Comparison of ENCODE assay signal across 8 cellular contexts in the genomic region with DNA sequence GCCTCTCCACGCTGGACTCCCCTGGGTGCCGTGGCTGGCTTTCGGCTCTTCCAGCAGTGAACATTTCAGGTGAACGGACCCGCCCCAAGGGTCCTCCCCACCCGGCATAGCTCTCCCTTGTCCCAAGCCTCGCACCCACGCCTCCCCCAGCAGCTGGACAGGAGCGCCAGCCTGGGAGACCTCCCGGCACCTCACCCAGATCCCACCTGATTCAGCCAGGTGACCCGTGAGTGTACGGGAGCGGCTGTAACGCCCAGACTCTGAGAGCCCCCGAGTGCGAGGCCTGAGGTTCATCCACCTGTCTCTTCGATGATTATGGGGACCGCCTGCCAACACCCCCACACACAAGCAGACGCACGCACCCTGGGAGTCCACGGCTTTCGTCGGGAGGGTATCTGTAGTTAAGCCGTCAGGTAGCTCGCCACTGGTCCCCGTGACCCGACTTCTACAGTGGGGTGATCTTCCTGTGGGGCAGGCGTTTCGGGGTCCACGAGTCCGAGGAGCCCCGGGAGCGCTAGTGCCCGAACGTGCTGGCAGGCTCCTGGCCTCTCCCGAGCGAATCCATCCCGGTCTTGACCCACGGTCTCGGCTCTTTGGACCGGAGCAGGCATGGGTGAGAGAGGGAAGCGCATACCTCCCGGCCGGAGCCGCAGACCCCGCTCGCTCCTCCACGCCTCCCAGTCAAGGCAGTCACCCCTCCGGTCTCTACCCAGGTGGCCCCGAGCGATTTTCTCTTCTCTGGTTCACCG. TPM values are rescaled to one million over a fixed set of nuclear protein-coding genes. Genes with fewer than 3 reads are reported as not detected.
DNase-seq lines count a peak whose midpoint lies in the region; ATAC-seq and TF ChIP-seq lines count a peak whose summit lies in the region.

No MANE protein-coding gene starts in this region.

- POLR2A ChIA-PET in naive thymus-derived CD8-positive, alpha-beta T cell (lab: Charles Lee): interaction anchor here (0.8 to 13.1 kb wide), 19 partner anchors 13 to 387 kb away, joined by 3 to 286 read pairs (median 10); partner anchors contain the start of genes RACK1, TRIM41, TRIM52 and TRIM7

- no peaks in the 10 kb centered on the region for H3K9me3 Mint-ChIP-seq in chondrocyte (ENCODE audit: low read depth)
- H3K9me3 Mint-ChIP-seq in naive thymus-derived CD8-positive, alpha-beta T cell: peaks cover 0 to 16% (median 0%) of the 10 kb centered on the region in 9 donors

- H3K27me3 Mint-ChIP-seq in chondrocyte (ENCODE audit: low read depth): no peaks in the 10 kb centered on the region
- peaks cover 0 to 15% (median 0%) of the 10 kb centered on the region in 5 donors for H3K27me3 Mint-ChIP-seq in naive thymus-derived CD8-positive, alpha-beta T cell

- TF ChIP-seq CTCF in chondrocyte (IDR thresholded peaks at IDR 0.05): no peak

- peak overlapping the region; percentile 65 for H3K27ac Mint-ChIP-seq in chondrocyte (ENCODE audit: unreplicated experiment)
- peak overlapping the region; percentile 90 to 100 (median 96) for H3K27ac Mint-ChIP-seq in naive thymus-derived CD8-positive, alpha-beta T cell

- DNase-seq in Caki2 (ENCODE audit: low read depth) (peak; percentile 35), RPMI8226 (peak; percentile 44), chondrocyte (ENCODE audit: low spot score) (no peak), DMS114 treated with DMSO at 0.1 percent for 48 hours (lab: John Stamatoyannopoulos, UW; ENCODE audit: unreplicated experiment) (no peak), UCSD-AML1 (lab: John Stamatoyannopoulos, UW; ENCODE audit: unreplicated experiment) (no peak)
- DNase-seq in naive thymus-derived CD8-positive, alpha-beta T cell: peak in 7 of 10 donors; percentile 24 to 72 (median 53)

- H3K4me1 Mint-ChIP-seq in chondrocyte (ENCODE audit: low read depth): peaks cover 24% of the 10 kb centered on the region
- H3K4me1 Mint-ChIP-seq in naive thymus-derived CD8-positive, alpha-beta T cell: peaks cover 24 to 48% (median 41%) of the 10 kb centered on the region in 4 donors

- peak overlapping the region; percentile 93 for H3K4me3 Mint-ChIP-seq in chondrocyte (ENCODE audit: unreplicated experiment)
- peak overlapping the region; percentile 92 to 98 (median 98) for H3K4me3 Mint-ChIP-seq in naive thymus-derived CD8-positive, alpha-beta T cell

- ATAC-seq in naive thymus-derived CD8-positive, alpha-beta T cell: peak; percentile 14 to 16
- no peak for ATAC-seq in GM19467 (IDR thresholded peaks at IDR 0.05; ENCODE audit: unreplicated experiment)
- ATAC-seq in GM21576 (IDR thresholded peaks at IDR 0.05; ENCODE audit: unreplicated experiment): no peak

- no peaks in the 10 kb centered on the region for H3K36me3 Mint-ChIP-seq in chondrocyte (ENCODE audit: low read depth)
- H3K36me3 Mint-ChIP-seq in naive thymus-derived CD8-positive, alpha-beta T cell: peaks cover 0 to 10% (median 6%) of the 10 kb centered on the region in 3 donors

- in situ Hi-C loops in Caki2 (cut with HindIII; ENCODE audit: low pct_unique_long_range_greater_than_20kb, low sequenced_read_pairs): no loop called here

RNA-seq across cellular contexts. Expression of gene TRIM7, which starts 14.9 kb away (rescaled TPM):
- total RNA-seq in Caki2 (2014; rRNA removed; shearing (Covaris generic); ENCODE audit: low replicate concordance): 56.2 and 62.2 TPM in 2 replicates
- total RNA-seq in chondrocyte: 4.2 to 8.1 TPM (median 5.7 TPM) in 3 replicates
- total RNA-seq in naive thymus-derived CD8-positive, alpha-beta T cell: 1 to 10 TPM; 3.7 to 4.2 TPM
- under 1 TPM in 1 of 3 donors, not detected in 2; 0.40 TPM for polyA plus RNA-seq in naive thymus-derived CD8-positive, alpha-beta T cell

RNA-seq across cellular contexts. Expression of gene TRIM41, which starts 32.9 kb away (rescaled TPM):
- 17.9 and 32.2 TPM in 2 replicates for total RNA-seq in Caki2 (2014; rRNA removed; shearing (Covaris generic); ENCODE audit: low replicate concordance)
- total RNA-seq in chondrocyte: 17.9 to 24.3 TPM (median 19.3 TPM) in 3 replicates
- 10 to 100 TPM; 33.3 to 40.7 TPM for total RNA-seq in naive thymus-derived CD8-positive, alpha-beta T cell
- polyA plus RNA-seq in naive thymus-derived CD8-positive, alpha-beta T cell: 1 to 10 TPM; 1.1 to 2.6 (median 1.6) TPM

RNA-seq across cellular contexts. Expression of gene OR2V2, which starts 42.8 kb away (rescaled TPM):
- total RNA-seq in Caki2 (2014; rRNA removed; shearing (Covaris generic); ENCODE audit: low replicate concordance): not detected in 2 replicates
- not detected in 3 replicates for total RNA-seq in chondrocyte
- not detected for total RNA-seq in naive thymus-derived CD8-positive, alpha-beta T cell
- not detected for polyA plus RNA-seq in naive thymus-derived CD8-positive, alpha-beta T cell

RNA-seq across cellular contexts. Expression of gene RACK1, which starts 53.6 kb away (rescaled TPM):
- 4,377 and 4,541 TPM in 2 replicates for total RNA-seq in Caki2 (2014; rRNA removed; shearing (Covaris generic); ENCODE audit: low replicate concordance)
- total RNA-seq in chondrocyte: 995 to 1,189 TPM (median 1,167 TPM) in 3 replicates
- 1,000 to 10,000 TPM; 2,236 to 2,371 TPM for total RNA-seq in naive thymus-derived CD8-positive, alpha-beta T cell
- 1,000 to 10,000 TPM; 2,449 to 2,566 (median 2,565) TPM for polyA plus RNA-seq in naive thymus-derived CD8-positive, alpha-beta T cell

RNA-seq across cellular contexts. Expression of gene OR2V1, which starts 59.2 kb away (rescaled TPM):
- not detected in 2 replicates for total RNA-seq in Caki2 (2014; rRNA removed; shearing (Covaris generic); ENCODE audit: low replicate concordance)
- not detected in 3 replicates for total RNA-seq in chondrocyte
- not detected for total RNA-seq in naive thymus-derived CD8-positive, alpha-beta T cell
- polyA plus RNA-seq in naive thymus-derived CD8-positive, alpha-beta T cell: not detected

Comparison
In these comparisons a context has a peak if more than half of its experiments do, and no peak if none do; other contexts are left out.
1. DNase-seq: peak in Caki2 (single experiment), RPMI8226 (single experiment) and naive thymus-derived CD8-positive, alpha-beta T cell (7 of 10); none in chondrocyte (single experiment), DMS114 treated with DMSO at 0.1 percent for 48 hours (single experiment) and UCSD-AML1 (single experiment).
2. ATAC-seq: peak in naive thymus-derived CD8-positive, alpha-beta T cell (2 of 2); none in GM19467 (single experiment) and GM21576 (single experiment).